ENCODE assay signal across 1 cellular context in the genomic region with DNA sequence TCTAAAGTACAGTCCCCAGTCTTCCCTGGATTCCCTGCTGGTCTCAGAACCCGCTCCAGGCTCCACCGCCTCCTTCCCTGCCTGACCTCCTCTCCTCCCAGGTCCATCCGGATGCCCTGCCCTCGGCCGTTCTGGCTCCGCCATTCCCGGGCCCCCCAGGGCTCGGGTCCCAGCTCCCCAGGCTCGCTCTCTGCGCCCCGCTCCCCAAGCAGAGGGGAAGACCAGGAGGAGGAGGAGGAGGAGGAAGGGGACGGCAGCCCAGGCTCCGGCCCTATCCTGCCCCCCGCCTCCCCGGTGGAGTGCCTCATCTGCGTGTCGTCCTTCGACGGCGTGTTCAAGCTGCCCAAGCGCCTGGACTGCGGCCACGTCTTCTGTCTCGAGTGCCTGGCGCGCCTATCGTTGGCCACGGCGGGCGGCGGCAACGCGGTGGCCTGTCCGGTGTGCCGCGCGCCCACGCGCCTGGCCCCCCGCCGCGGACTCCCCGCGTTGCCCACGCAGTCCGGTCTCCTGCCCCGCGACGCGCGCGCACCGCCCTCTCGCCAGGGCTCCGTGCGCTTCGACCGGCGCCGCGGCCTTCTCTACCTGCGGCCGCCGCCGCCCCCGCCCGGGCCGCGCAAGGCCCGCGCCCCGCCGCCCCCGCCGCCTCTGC.
A peak's percentile ranks its signal among the peaks of the same experiment; 100 is the strongest.
TF ChIP-seq lines count a peak whose summit lies in the region.

No MANE protein-coding gene starts in this region.

TF ChIP-seq in GM12878, 131 proteins besides CTCF, POLR2A, EP300 and RAD21:
- TF ChIP-seq ZNF384 (IDR thresholded peaks at IDR 0.05; ENCODE audit: borderline replicate concordance, low read depth, low read length) = no peak
- no peak for TF ChIP-seq RB1 (IDR thresholded peaks at IDR 0.05; ENCODE audit: borderline replicate concordance)
- TF ChIP-seq YY1 (IDR thresholded peaks at IDR 0.05; ENCODE audit: low read depth, low read length) = no peak
- TF ChIP-seq HCFC1 (IDR thresholded peaks at IDR 0.05; ENCODE audit: low read length) = no peak
- TF ChIP-seq POLR2AphosphoS2 (IDR thresholded peaks at IDR 0.05; ENCODE audit: low read depth, low read length) = no peak
- TF ChIP-seq CBFB (IDR thresholded peaks at IDR 0.05; ENCODE audit: low read depth) = peak; percentile 2; the same call in 1 of the 2 replicates
- TF ChIP-seq SMAD5 (IDR thresholded peaks at IDR 0.05; ENCODE audit: low read depth) = no peak
- no peak for TF ChIP-seq RBBP5 (conservative IDR thresholded peaks at IDR 0.05)
- no peak for TF ChIP-seq NBN (IDR thresholded peaks at IDR 0.05)
- TF ChIP-seq, protein P1, sequence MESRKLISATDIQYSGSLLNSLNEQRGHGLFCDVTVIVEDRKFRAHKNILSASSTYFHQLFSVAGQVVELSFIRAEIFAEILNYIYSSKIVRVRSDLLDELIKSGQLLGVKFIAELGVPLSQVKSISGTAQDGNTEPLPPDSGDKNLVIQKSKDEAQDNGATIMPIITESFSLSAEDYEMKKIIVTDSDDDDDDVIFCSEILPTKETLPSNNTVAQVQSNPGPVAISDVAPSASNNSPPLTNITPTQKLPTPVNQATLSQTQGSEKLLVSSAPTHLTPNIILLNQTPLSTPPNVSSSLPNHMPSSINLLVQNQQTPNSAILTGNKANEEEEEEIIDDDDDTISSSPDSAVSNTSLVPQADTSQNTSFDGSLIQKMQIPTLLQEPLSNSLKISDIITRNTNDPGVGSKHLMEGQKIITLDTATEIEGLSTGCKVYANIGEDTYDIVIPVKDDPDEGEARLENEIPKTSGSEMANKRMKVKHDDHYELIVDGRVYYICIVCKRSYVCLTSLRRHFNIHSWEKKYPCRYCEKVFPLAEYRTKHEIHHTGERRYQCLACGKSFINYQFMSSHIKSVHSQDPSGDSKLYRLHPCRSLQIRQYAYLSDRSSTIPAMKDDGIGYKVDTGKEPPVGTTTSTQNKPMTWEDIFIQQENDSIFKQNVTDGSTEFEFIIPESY (IDR thresholded peaks at IDR 0.05) = no peak
- no peak for TF ChIP-seq PML (IDR thresholded peaks at IDR 0.05; ENCODE audit: low read length)
- TF ChIP-seq JUND (IDR thresholded peaks at IDR 0.05; ENCODE audit: low read depth, low read length) = no peak
- no peak for TF ChIP-seq SIX5 (IDR thresholded peaks at IDR 0.05; ENCODE audit: low read depth, low read length, severe bottlenecking)
- TF ChIP-seq CREB1 (IDR thresholded peaks at IDR 0.05; ENCODE audit: low read depth) = 0 out of 2 replicates have a peak, but pooled peaks have one; percentile 2
- TF ChIP-seq EGR1 (IDR thresholded peaks at IDR 0.05; ENCODE audit: borderline replicate concordance in 1 of 2, low read depth in 2 of 2, low read length in 2 of 2) = peak in 1 of 2 experiments; percentile 26; a peak in 1 of 3 replicates
